In genomic region chr13:42559057-42559456, GRCh38 we compare ENCODE assay signal across 28 cellular contexts. TPM values are rescaled to one million over a fixed set of nuclear protein-coding genes. Genes with fewer than 3 reads are reported as not detected.
"Had no signal": no experiment of that assay in that cellular context is flagged by ENCODE, and none has a peak within 500 bp of the region (broad histone marks: within the 10 kb centered on the region; RNA-seq: fewer than 3 reads in every experiment).

No MANE protein-coding gene starts in this region.

- H3K36me3 ChIP-seq: colonic mucosa, esophagus squamous epithelium, gastrocnemius medialis, heart right ventricle, left lung, lower lobe of right lung had no signal

- DNase-seq: colonic mucosa; cortex of kidney; effector CD8-positive, alpha-beta T cell; effector memory CD8-positive, alpha-beta T cell; endodermal cell; erythroblast; esophagus squamous epithelium; foreskin fibroblast; foreskin melanocyte; gastrocnemius medialis; glutamatergic neuron; head of caudate nucleus; heart right ventricle; hippocampal formation; left cardiac atrium; left ventricle myocardium superior; lower lobe of right lung; mesenchymal stem cell had no signal

- H3K27me3 ChIP-seq: colonic mucosa, esophagus squamous epithelium, gastrocnemius medialis, left lung had no signal

- H3K27ac ChIP-seq: colonic mucosa, epithelial cell of prostate, esophagus squamous epithelium, gastrocnemius medialis, heart right ventricle, left lung, lower lobe of right lung had no signal

- H3K9me3 Mint-ChIP-seq: effector memory CD8-positive, alpha-beta T cell had no signal

- H3K4me3 ChIP-seq: colonic mucosa, esophagus squamous epithelium, gastrocnemius medialis, heart right ventricle, left lung, lower lobe of right lung, mucosa of descending colon had no signal

- ATAC-seq: effector memory CD8-positive, alpha-beta T cell; esophagus mucosa; gastrocnemius medialis; heart right ventricle; left cardiac atrium; left lung; left ventricle myocardium superior; lower lobe of right lung; mucosa of descending colon had no signal

- H3K27ac Mint-ChIP-seq: dendritic cell treated with granulocyte-macrophage colony-stimulating factor and Interleukin-4, amounts not matched to agents 40 ng/mL and 50 ng/mL, for 4 days; effector memory CD8-positive, alpha-beta T cell; endodermal cell; mesothelial cell of epicardium had no signal

- H3K4me1 Mint-ChIP-seq: mesothelial cell of epicardium had no signal

- H3K36me3 Mint-ChIP-seq: mesothelial cell of epicardium had no signal

- H3K4me3 Mint-ChIP-seq: dendritic cell treated with granulocyte-macrophage colony-stimulating factor and Interleukin-4, amounts not matched to agents 40 ng/mL and 50 ng/mL, for 4 days; effector memory CD8-positive, alpha-beta T cell; endodermal cell; mesothelial cell of epicardium had no signal

- H3K4me1 ChIP-seq: colonic mucosa, esophagus squamous epithelium, gastrocnemius medialis, heart right ventricle, left lung, lower lobe of right lung had no signal

- H3K27me3 Mint-ChIP-seq: dendritic cell treated with granulocyte-macrophage colony-stimulating factor and Interleukin-4, amounts not matched to agents 40 ng/mL and 50 ng/mL, for 4 days had no signal

RNA-seq across cellular contexts. Expression of gene TNFSF11, which starts 14.9 kb away (rescaled TPM):
- total RNA-seq: dermis microvascular lymphatic vessel endothelial cell, heart right ventricle, left cardiac atrium, left ventricle myocardium superior, lower lobe of right lung, lung microvascular endothelial cell, mesenteric fat pad, mesothelial cell of epicardium had no signal
- polyA plus RNA-seq: heart right ventricle, keratinocyte had no signal
